8 cellular contexts compared by ENCODE assay signal in genomic region chr3:101685050-101685400, GRCh38. TPM values are rescaled to one million over a fixed set of nuclear protein-coding genes. Genes with fewer than 3 reads are reported as not detected.
DNase-seq lines count a peak whose midpoint lies in the region; ATAC-seq and TF ChIP-seq lines count a peak whose summit lies in the region.

No MANE protein-coding gene starts in this region.

- H3K27ac Mint-ChIP-seq in T-cell, result peak overlapping the region; percentile 98 to 99

- DNase-seq in GM12865 (ENCODE audit: low read depth), result no peak
- no peak for DNase-seq in T-cell
- DNase-seq in fibroblast of mammary gland (ENCODE audit: low read depth), result no peak
- DNase-seq in retinal pigment epithelial cell (ENCODE audit: low read depth), result no peak
- no peak for DNase-seq in RPMI8226
- DNase-seq in germinal center (ENCODE audit: low spot score), result no peak
- no peak for DNase-seq in activated CD8-positive, alpha-beta memory T cell treated with anti-CD3 and anti-CD28 coated beads, Interleukin-2, amount 50 U/mL, for 4 hours

- POLR2A ChIA-PET in T-cell (lab: Charles Lee), result interaction anchor here (0.6 to 3.8 kb wide), 10 partner anchors 8 to 547 kb away, joined by 3 to 37 read pairs (median 4); partner anchors contain the start of genes ZBTB11 (in 2 of the 2), CEP97 (in 1 of the 2) and NFKBIZ (in 1 of the 2)

- ATAC-seq in T-cell (replicated peaks in 1 of 4) (no peak), HG02571 (IDR thresholded peaks at IDR 0.05; ENCODE audit: unreplicated experiment) (no peak)

- H3K9me3 Mint-ChIP-seq in T-cell, result no peaks in the 10 kb centered on the region

- CTCF ChIA-PET in T-cell (lab: Charles Lee), result interaction anchor here (0.6 to 1.6 kb wide), 5 partner anchors 8 to 1433 kb away, joined by 3 to 10 read pairs (median 5); partner anchors contain the start of genes CEP97 (in 1 of the 2) and ZBTB11 (in 1 of the 2)

- H3K36me3 Mint-ChIP-seq in T-cell, result peaks cover 30% of the 10 kb centered on the region

- TF ChIP-seq CTCF in GM12865 (IDR thresholded peaks at IDR 0.05; ENCODE audit: insufficient read depth, low read depth, low read length, missing control alignments) (no peak), fibroblast of mammary gland (conservative IDR thresholded peaks at IDR 0.05; ENCODE audit: control insufficient read depth, insufficient read depth, low read depth, low read length) (no peak), retinal pigment epithelial cell (conservative IDR thresholded peaks at IDR 0.05; ENCODE audit: low read depth, low read length) (no peak)

- peaks cover 41 to 55% (median 52%) of the 10 kb centered on the region in 3 donors for H3K4me1 Mint-ChIP-seq in T-cell

- peak overlapping the region; percentile 95 to 99 (median 99) for H3K4me3 Mint-ChIP-seq in T-cell

- H3K4me3 ChIP-seq in GM12865 (ENCODE audit: low read depth, low read length) (peak overlapping the region; percentile 95), fibroblast of mammary gland (ENCODE audit: control insufficient read depth, low read depth, low read length) (peak overlapping the region; percentile 100), retinal pigment epithelial cell (ENCODE audit: low read length) (peak overlapping the region; percentile 100)

- no peaks in the 10 kb centered on the region for H3K27me3 Mint-ChIP-seq in T-cell

RNA-seq across cellular contexts. Expression of gene RPL24, which starts 1.5 kb away (rescaled TPM):
- total RNA-seq in T-cell, result 1,000 to 10,000 TPM; 1,381 to 1,498 (median 1,473) TPM

RNA-seq across cellular contexts. Expression of gene ZBTB11, which starts 8.1 kb away (rescaled TPM):
- 10 to 100 TPM; 38.7 to 61.4 (median 45.6) TPM for total RNA-seq in T-cell

RNA-seq across cellular contexts. Expression of gene CEP97, which starts 39.4 kb away (rescaled TPM):
- 10 to 100 TPM in 4 of 5 donors, 1 to 10 TPM in 1; 9.9 to 13.9 (median 12.7) TPM for total RNA-seq in T-cell
